Comparison of ENCODE assay signal across 1 cellular context in genomic region chr6:11232177-11232967, GRCh38.
TF ChIP-seq lines count a peak whose summit lies in the region.

NEDD9 (minus strand) TSS chr6:11232668; CDS start chr6:11232515, 153 bp downstream.

TF ChIP-seq in HEK293, 187 proteins besides CTCF, POLR2A, EP300 and RAD21 (continued from another document and continues in another):
- TF ChIP-seq AEBP2 (tag by site-specific recombination; IDR thresholded peaks at IDR 0.05; ENCODE audit: borderline replicate concordance) (no peak), KLF8 (tag by site-specific recombination; IDR thresholded peaks at IDR 0.05) (no peak), SP7 (tag by site-specific recombination; IDR thresholded peaks at IDR 0.05) (peak; percentile 31), ZNF548 (tag by site-specific recombination; IDR thresholded peaks at IDR 0.05) (no peak), ZNF501 (tag by site-specific recombination; IDR thresholded peaks at IDR 0.05) (no peak; the same call in 1 of the 2 replicates), ZNF449 (tag by site-specific recombination; IDR thresholded peaks at IDR 0.05) (no peak), RBAK (tag by site-specific recombination; IDR thresholded peaks at IDR 0.05) (no peak), ZNF16 (tag by site-specific recombination; IDR thresholded peaks at IDR 0.05; ENCODE audit: low read depth) (no peak), MZF1 (tag by site-specific recombination; IDR thresholded peaks at IDR 0.05; ENCODE audit: borderline replicate concordance) (peak; percentile 42; the same call in 1 of the 2 replicates), ZBTB44 (tag by site-specific recombination; IDR thresholded peaks at IDR 0.05) (no peak), ZNF610 (tag by site-specific recombination; IDR thresholded peaks at IDR 0.05; ENCODE audit: borderline replicate concordance) (no peak), INSM2 (tag by site-specific recombination; IDR thresholded peaks at IDR 0.05) (no peak), HOXA7 (CRISPR knock-in tag; IDR thresholded peaks at IDR 0.05; ENCODE audit: borderline replicate concordance) (no peak), BCL6B (tag by site-specific recombination; IDR thresholded peaks at IDR 0.05) (no peak), ZNF132 (tag by site-specific recombination; IDR thresholded peaks at IDR 0.05; ENCODE audit: borderline replicate concordance) (no peak), ZNF704 (tag by site-specific recombination; IDR thresholded peaks at IDR 0.05) (no peak), ZNF221 (tag by site-specific recombination; IDR thresholded peaks at IDR 0.05; ENCODE audit: borderline replicate concordance) (no peak), KLF1 (tag by site-specific recombination; IDR thresholded peaks at IDR 0.05) (no peak), BCL11A (tag by site-specific recombination; IDR thresholded peaks at IDR 0.05; ENCODE audit: low read depth) (no peak), ZXDB (tag by site-specific recombination; IDR thresholded peaks at IDR 0.05) (no peak), ZNF2 (tag by site-specific recombination; IDR thresholded peaks at IDR 0.05) (no peak), TSHZ1 (tag by site-specific recombination; IDR thresholded peaks at IDR 0.05; ENCODE audit: borderline replicate concordance) (no peak), ZNF223 (tag by site-specific recombination; IDR thresholded peaks at IDR 0.05) (no peak), KLF17 (tag by site-specific recombination; IDR thresholded peaks at IDR 0.05) (no peak), ZNF292 (tag by site-specific recombination; IDR thresholded peaks at IDR 0.05; ENCODE audit: borderline replicate concordance, low read depth) (no peak), ZNF26 (tag by site-specific recombination; IDR thresholded peaks at IDR 0.05) (no peak), ZNF521 (tag by site-specific recombination; IDR thresholded peaks at IDR 0.05) (no peak), OSR2 (tag by site-specific recombination; IDR thresholded peaks at IDR 0.05) (no peak), ZNF266 (tag by site-specific recombination; IDR thresholded peaks at IDR 0.05; ENCODE audit: low read depth) (no peak), ZNF394 (tag by site-specific recombination; IDR thresholded peaks at IDR 0.05; ENCODE audit: borderline replicate concordance) (peak; percentile 33; the same call in 1 of the 2 replicates), ZNF391 (tag by site-specific recombination; IDR thresholded peaks at IDR 0.05; ENCODE audit: borderline replicate concordance, low read depth) (no peak; the same call in 1 of the 2 replicates), ZBTB20 (tag by site-specific recombination; IDR thresholded peaks at IDR 0.05) (peak; percentile 68), ZNF792 (tag by site-specific recombination; IDR thresholded peaks at IDR 0.05) (no peak), ZNF19 (tag by site-specific recombination; IDR thresholded peaks at IDR 0.05; ENCODE audit: low read depth) (no peak), ZNF274 (IDR thresholded peaks at IDR 0.05; ENCODE audit: low read length) (no peak), ZNF274 (tag by site-specific recombination; IDR thresholded peaks at IDR 0.05; ENCODE audit: borderline replicate concordance) (no peak), EGR2 (tag by site-specific recombination; IDR thresholded peaks at IDR 0.05; ENCODE audit: low read depth) (no peak; the same call in 1 of the 2 replicates), ZNF175 (tag by site-specific recombination; IDR thresholded peaks at IDR 0.05) (no peak), OVOL3 (tag by site-specific recombination; IDR thresholded peaks at IDR 0.05) (no peak), ZNF362 (tag by site-specific recombination; IDR thresholded peaks at IDR 0.05) (peak; percentile 78; the same call in 1 of the 2 replicates), GLI4 (tag by site-specific recombination; IDR thresholded peaks at IDR 0.05) (no peak), ZNF76 (tag by site-specific recombination; IDR thresholded peaks at IDR 0.05; ENCODE audit: borderline replicate concordance, low read depth) (no peak), ZNF138 (tag by site-specific recombination; IDR thresholded peaks at IDR 0.05; ENCODE audit: borderline replicate concordance) (no peak), SP3 (tag by site-specific recombination; IDR thresholded peaks at IDR 0.05) (peak; percentile 44; the same call in 1 of the 2 replicates), ZNF580 (tag by site-specific recombination; IDR thresholded peaks at IDR 0.05) (no peak), ZNF629 (tag by site-specific recombination; IDR thresholded peaks at IDR 0.05) (peak; percentile 47; the same call in 1 of the 2 replicates), ZNF311 (tag by site-specific recombination; IDR thresholded peaks at IDR 0.05; ENCODE audit: borderline replicate concordance) (no peak), ZFP69B (tag by site-specific recombination; IDR thresholded peaks at IDR 0.05) (no peak), ZNF664 (tag by site-specific recombination; IDR thresholded peaks at IDR 0.05) (no peak), HOXC10 (CRISPR knock-in tag; IDR thresholded peaks at IDR 0.05) (0 out of 2 replicates have a peak, but pooled peaks have one; percentile 67), ZNF174 (tag by site-specific recombination; IDR thresholded peaks at IDR 0.05) (no peak)
